1 cellular context compared by ENCODE assay signal in genomic region chr3:53137835-53138446, GRCh38.
TF ChIP-seq lines count a peak whose summit lies in the region.

No MANE protein-coding gene starts in this region.

TF ChIP-seq in GM12878, 131 proteins besides CTCF, POLR2A, EP300 and RAD21:
- no peak for TF ChIP-seq EED (IDR thresholded peaks at IDR 0.05; ENCODE audit: low read depth)
- no peak for TF ChIP-seq ZNF384 (IDR thresholded peaks at IDR 0.05; ENCODE audit: borderline replicate concordance, low read depth, low read length)
- TF ChIP-seq HCFC1 (IDR thresholded peaks at IDR 0.05; ENCODE audit: low read length), result no peak
- peak; percentile 62 for TF ChIP-seq SPI1 (IDR thresholded peaks at IDR 0.05; ENCODE audit: borderline replicate concordance, insufficient read depth, low read depth, low read length)
- no peak for TF ChIP-seq MTA3 (IDR thresholded peaks at IDR 0.05; ENCODE audit: borderline replicate concordance, low read length)
- TF ChIP-seq IKZF2 (IDR thresholded peaks at IDR 0.05), result no peak
